Comparison of ENCODE assay signal across 8 cellular contexts in genomic region chr17:50532452-50533024, GRCh38. TPM values are rescaled to one million over a fixed set of nuclear protein-coding genes. Genes with fewer than 3 reads are reported as not detected.
A peak's percentile ranks its signal among the peaks of the same experiment; 100 is the strongest.
DNase-seq lines count a peak whose midpoint lies in the region; ATAC-seq and TF ChIP-seq lines count a peak whose summit lies in the region.
"Had no signal": no experiment of that assay in that cellular context is flagged by ENCODE, and none has a peak within 500 bp of the region (broad histone marks: within the 10 kb centered on the region; RNA-seq: fewer than 3 reads in every experiment).

Gene EPN3, plus strand, starts transcription at chr17:50532735. Its CDS starts 3,822 bp downstream, at chr17:50536557.

- H3K36me3 ChIP-seq in HEK293 (ENCODE audit: control insufficient read depth in 2 of 2, insufficient read depth in 1 of 2, low read length in 2 of 2) (no peaks in the 10 kb centered on the region), hepatocyte (replicated peaks; ENCODE audit: insufficient read depth, low read depth) (no peaks in the 10 kb centered on the region)

- H3K9me3 ChIP-seq in HEK293 (ENCODE audit: control insufficient read depth, insufficient read depth, low read depth, low read length): no peaks in the 10 kb centered on the region
- no peaks in the 10 kb centered on the region for H3K9me3 ChIP-seq in hepatocyte (ENCODE audit: low read depth)

- TF ChIP-seq CTCF in HEK293 (tag by site-specific recombination; IDR thresholded peaks at IDR 0.05): no peak
- TF ChIP-seq CTCF in hepatocyte (IDR thresholded peaks at IDR 0.05; ENCODE audit: poor library complexity): no peak

- no peak within 1 kb of the TSS for H2AFZ ChIP-seq in hepatocyte

- peak; percentile 79 for ATAC-seq in SK-N-SH treated with all-trans-retinoic acid at 6 μM for 48 hours
- peak; percentile 17 for ATAC-seq in sciatic nerve
- ATAC-seq in HG03097 (IDR thresholded peaks at IDR 0.05; ENCODE audit: low FRiP score, unreplicated experiment): no peak
- ATAC-seq in GM21529 (IDR thresholded peaks at IDR 0.05; ENCODE audit: unreplicated experiment): no peak

- DNase-seq in hepatocyte (ENCODE audit: low spot score) (peak; percentile 72), sciatic nerve (ENCODE audit: low spot score) (no peak), NCI-H226 (no peak)
- DNase-seq: RPMI8226 had no signal

- peaks cover 3% of the 10 kb centered on the region for H3K79me2 ChIP-seq in hepatocyte

- no peaks in the 10 kb centered on the region for H4K20me1 ChIP-seq in hepatocyte (ENCODE audit: insufficient read depth, poor library complexity, severe bottlenecking)

- POLR2A ChIA-PET in HEK293 (lab: Yijun Ruan, JAX): interaction anchor here (3.1 kb wide), 1 partner anchor 9 kb away, joined by 12 read pairs; no protein-coding TSS in a partner anchor

- H3K4me3 ChIP-seq in HEK293 (ENCODE audit: low read depth, low read length): no peak within 1 kb of the TSS
- H3K4me3 ChIP-seq in hepatocyte: peak within 1 kb of the TSS; percentile 42

- under 1% methylated on average over 19 of the region's 21 CpGs for WGBS in hepatocyte (ENCODE audit: low lambda C conversion rate, missing lambda C conversion rate)

- peaks cover 19% of the 10 kb centered on the region for H3K4me1 ChIP-seq in HEK293 (ENCODE audit: control insufficient read depth, insufficient read depth, low read length)
- peaks cover 31% of the 10 kb centered on the region for H3K4me1 ChIP-seq in hepatocyte (ENCODE audit: insufficient read depth)

- H3K4me2 ChIP-seq in hepatocyte: peak within 1 kb of the TSS; percentile 88

- CTCF ChIA-PET in HEK293 (lab: Yijun Ruan, JAX): interaction anchor here (0.6 kb wide), 1 partner anchor 17 kb away, joined by 4 read pairs; no protein-coding TSS in a partner anchor

- intact Hi-C loops in sciatic nerve (cut with DNase I): no loop called here

- peaks cover 2% of the 10 kb centered on the region for H3K27me3 ChIP-seq in hepatocyte

- H3K27ac ChIP-seq in HEK293 (ENCODE audit: extremely low read depth, low read depth, low read length): no peak within 1 kb of the TSS; the same call in 1 of the 2 replicates
- peak within 1 kb of the TSS; percentile 68 for H3K27ac ChIP-seq in hepatocyte

- no peaks in the 10 kb centered on the region for H3K9me2 ChIP-seq in hepatocyte (replicated peaks; ENCODE audit: insufficient read depth)

TF ChIP-seq in HEK293, 187 proteins besides CTCF, POLR2A, EP300 and RAD21 (continues in another document):
- TF ChIP-seq ZNF596 (tag by site-specific recombination; IDR thresholded peaks at IDR 0.05): no peak
- no peak for TF ChIP-seq ZNF148 (tag by site-specific recombination; IDR thresholded peaks at IDR 0.05; ENCODE audit: borderline replicate concordance)
- peak; percentile 67; the same call in 1 of the 2 replicates for TF ChIP-seq GLIS2 (tag by site-specific recombination; IDR thresholded peaks at IDR 0.05)
- no peak for TF ChIP-seq KLF8 (tag by site-specific recombination; IDR thresholded peaks at IDR 0.05)
- no peak for TF ChIP-seq ZNF701 (tag by site-specific recombination; IDR thresholded peaks at IDR 0.05)
- no peak; the same call in 1 of the 2 replicates for TF ChIP-seq ZBTB10 (tag by site-specific recombination; IDR thresholded peaks at IDR 0.05)
- no peak for TF ChIP-seq ZNF548 (tag by site-specific recombination; IDR thresholded peaks at IDR 0.05)
- TF ChIP-seq ZNF366 (tag by site-specific recombination; conservative IDR thresholded peaks at IDR 0.05): no peak

TF ChIP-seq in SK-N-SH treated with all-trans-retinoic acid at 6 μM for 48 hours, 23 proteins besides CTCF, POLR2A, EP300 and RAD21:
- no peak for TF ChIP-seq TCF4 (CRISPR knock-in tag; IDR thresholded peaks at IDR 0.05; ENCODE audit: borderline replicate concordance)
- no peak for TF ChIP-seq ISL1 (CRISPR knock-in tag; IDR thresholded peaks at IDR 0.05)
- TF ChIP-seq TOX (CRISPR knock-in tag; IDR thresholded peaks at IDR 0.05; ENCODE audit: borderline replicate concordance): no peak
- TF ChIP-seq BACH2 (CRISPR knock-in tag; IDR thresholded peaks at IDR 0.05; ENCODE audit: borderline replicate concordance): no peak
- TF ChIP-seq TSHZ2 (CRISPR knock-in tag; IDR thresholded peaks at IDR 0.05): no peak
- no peak for TF ChIP-seq ZC3H10 (CRISPR knock-in tag; IDR thresholded peaks at IDR 0.05)
- no peak for TF ChIP-seq CSRNP3 (CRISPR knock-in tag; IDR thresholded peaks at IDR 0.05)
- no peak for TF ChIP-seq ESRRG (CRISPR knock-in tag; IDR thresholded peaks at IDR 0.05)
- no peak for TF ChIP-seq GLIS3 (CRISPR knock-in tag; IDR thresholded peaks at IDR 0.05)
- no peak for TF ChIP-seq ARNTL (CRISPR knock-in tag; IDR thresholded peaks at IDR 0.05; ENCODE audit: borderline replicate concordance, low read depth)
- no peak for TF ChIP-seq ZFP30 (CRISPR knock-in tag; IDR thresholded peaks at IDR 0.05)
- TF ChIP-seq ZNF8 (CRISPR knock-in tag; IDR thresholded peaks at IDR 0.05): no peak
- no peak for TF ChIP-seq POU6F1 (CRISPR knock-in tag; IDR thresholded peaks at IDR 0.05; ENCODE audit: borderline replicate concordance, low read depth)
- TF ChIP-seq ZNF70 (CRISPR knock-in tag; IDR thresholded peaks at IDR 0.05): no peak

RNA-seq across cellular contexts. Expression of gene EPN3, which starts in this region (rescaled TPM):
- total RNA-seq in hepatocyte (2.7 and 3.8 TPM in 2 replicates), sciatic nerve (0.27 TPM)
- 11.5 and 12.1 TPM in 2 replicates for polyA plus RNA-seq in hepatocyte

Comparison
In these comparisons a context has a peak if more than half of its experiments do, and no peak if none do; other contexts are left out.
1. Peak in ATAC-seq in sciatic nerve; RNA of the gene not detected or under 1 TPM.
2. Of the 2 proteins assayed by ChIP-seq in both HEK293 and SK-N-SH treated with all-trans-retinoic acid at 6 μM for 48 hours: peak only in HEK293: PATZ1; only in SK-N-SH treated with all-trans-retinoic acid at 6 μM for 48 hours: none; in both: none; in neither: 1.